ENCODE assay signal across 6 cellular contexts in the genomic region with DNA sequence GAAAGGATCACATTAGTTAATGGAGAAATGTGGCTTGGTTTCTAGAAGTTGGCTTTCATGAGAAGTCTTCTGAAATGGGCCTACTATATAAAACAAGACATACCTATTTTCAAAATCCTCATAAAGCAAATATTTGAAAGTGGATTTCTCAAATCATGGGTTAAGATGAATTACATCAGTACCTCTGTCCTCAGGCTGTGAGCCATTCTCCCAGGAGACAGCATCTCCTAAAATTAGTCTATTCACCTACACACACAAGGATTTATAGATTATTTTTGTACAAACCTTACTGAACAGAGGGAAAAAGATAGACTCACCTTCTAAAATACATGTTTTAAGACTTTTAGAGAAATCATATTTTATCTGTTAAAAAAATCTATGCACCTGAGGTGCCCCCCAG.
"Had no signal": no experiment of that assay in that cellular context is flagged by ENCODE, and none has a peak within 500 bp of the region (broad histone marks: within the 10 kb centered on the region; RNA-seq: fewer than 3 reads in every experiment).

No MANE protein-coding gene starts in this region.

- DNase-seq: GM23248, GOT3, H7, H9, HCEC 1CT, HFFc6 had no signal

- H3K27ac ChIP-seq: GM23248 had no signal
